Comparison of ENCODE assay signal across 12 cellular contexts in genomic region chr9:35705836-35706430, GRCh38. TPM values are rescaled to one million over a fixed set of nuclear protein-coding genes. Genes with fewer than 3 reads are reported as not detected.
"Had no signal": no experiment of that assay in that cellular context is flagged by ENCODE, and none has a peak within 500 bp of the region (broad histone marks: within the 10 kb centered on the region; RNA-seq: fewer than 3 reads in every experiment).

No MANE protein-coding gene starts in this region.

- H3K9me3 Mint-ChIP-seq: activated T-cell treated with anti-CD3 and anti-CD28 coated beads, Interleukin-2, amount 50 U/mL, for 4 hours; mesothelial cell of epicardium; neural crest cell had no signal

- H3K4me3 Mint-ChIP-seq: activated naive CD8-positive, alpha-beta T cell; activated T-cell treated with anti-CD3 and anti-CD28 coated beads, Interleukin-2, amount 50 U/mL, for 4 hours; mesothelial cell of epicardium; neural crest cell had no signal

- H3K27ac Mint-ChIP-seq: activated naive CD8-positive, alpha-beta T cell; mesothelial cell of epicardium had no signal

- H3K9me3 ChIP-seq: colonic mucosa, ovary, thyroid gland had no signal

- H3K27me3 Mint-ChIP-seq: activated naive CD8-positive, alpha-beta T cell had no signal

- ATAC-seq: activated T-cell treated with anti-CD3 and anti-CD28 coated beads, Interleukin-2, amount 50 U/mL, for 4 hours had no signal

- H3K4me1 Mint-ChIP-seq: mesothelial cell of epicardium, neural crest cell had no signal

- DNase-seq: activated CD4-positive, CD25-positive, alpha-beta regulatory T cell; activated effector memory CD4-positive, alpha-beta T cell treated with anti-CD3 and anti-CD28 coated beads, Interleukin-2, amount 50 U/mL, for 16 hours; activated T-cell treated with anti-CD3 and anti-CD28 coated beads, Interleukin-2, amount 50 U/mL, for 4 hours; colonic mucosa; ovary; stimulated activated CD4-positive, alpha-beta T cell treated with anti-CD3 and anti-CD28 coated beads, Interleukin-4, amount 100 ng/mL, for 4 hours; T-helper 2 cell; thyroid gland had no signal

RNA-seq across cellular contexts. Expression of gene CA9, which starts 32.2 kb away (rescaled TPM):
- total RNA-seq: myocyte, thyroid gland had no signal

RNA-seq across cellular contexts. Expression of gene ARHGEF39, which starts 40.9 kb away (rescaled TPM):
- total RNA-seq: myocyte had no signal
